Comparison of ENCODE assay signal across 1 cellular context in genomic region chr16:4792951-4793513, GRCh38.
TF ChIP-seq lines count a peak whose summit lies in the region.

No MANE protein-coding gene starts in this region.

TF ChIP-seq in HepG2, 621 proteins besides CTCF, POLR2A, EP300 and RAD21:
- TF ChIP-seq, protein P1, sequence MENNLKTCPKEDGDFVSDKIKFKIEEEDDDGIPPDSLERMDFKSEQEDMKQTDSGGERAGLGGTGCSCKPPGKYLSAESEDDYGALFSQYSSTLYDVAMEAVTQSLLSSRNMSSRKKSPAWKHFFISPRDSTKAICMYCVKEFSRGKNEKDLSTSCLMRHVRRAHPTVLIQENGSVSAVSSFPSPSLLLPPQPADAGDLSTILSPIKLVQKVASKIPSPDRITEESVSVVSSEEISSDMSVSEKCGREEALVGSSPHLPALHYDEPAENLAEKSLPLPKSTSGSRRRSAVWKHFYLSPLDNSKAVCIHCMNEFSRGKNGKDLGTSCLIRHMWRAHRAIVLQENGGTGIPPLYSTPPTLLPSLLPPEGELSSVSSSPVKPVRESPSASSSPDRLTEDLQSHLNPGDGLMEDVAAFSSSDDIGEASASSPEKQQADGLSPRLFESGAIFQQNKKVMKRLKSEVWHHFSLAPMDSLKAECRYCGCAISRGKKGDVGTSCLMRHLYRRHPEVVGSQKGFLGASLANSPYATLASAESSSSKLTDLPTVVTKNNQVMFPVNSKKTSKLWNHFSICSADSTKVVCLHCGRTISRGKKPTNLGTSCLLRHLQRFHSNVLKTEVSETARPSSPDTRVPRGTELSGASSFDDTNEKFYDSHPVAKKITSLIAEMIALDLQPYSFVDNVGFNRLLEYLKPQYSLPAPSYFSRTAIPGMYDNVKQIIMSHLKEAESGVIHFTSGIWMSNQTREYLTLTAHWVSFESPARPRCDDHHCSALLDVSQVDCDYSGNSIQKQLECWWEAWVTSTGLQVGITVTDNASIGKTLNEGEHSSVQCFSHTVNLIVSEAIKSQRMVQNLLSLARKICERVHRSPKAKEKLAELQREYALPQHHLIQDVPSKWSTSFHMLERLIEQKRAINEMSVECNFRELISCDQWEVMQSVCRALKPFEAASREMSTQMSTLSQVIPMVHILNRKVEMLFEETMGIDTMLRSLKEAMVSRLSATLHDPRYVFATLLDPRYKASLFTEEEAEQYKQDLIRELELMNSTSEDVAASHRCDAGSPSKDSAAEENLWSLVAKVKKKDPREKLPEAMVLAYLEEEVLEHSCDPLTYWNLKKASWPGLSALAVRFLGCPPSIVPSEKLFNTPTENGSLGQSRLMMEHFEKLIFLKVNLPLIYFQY (CRISPR knock-in tag; IDR thresholded peaks at IDR 0.05; ENCODE audit: borderline replicate concordance), result peak; percentile 57; the same call in 1 of the 2 replicates
- TF ChIP-seq, protein P2, sequence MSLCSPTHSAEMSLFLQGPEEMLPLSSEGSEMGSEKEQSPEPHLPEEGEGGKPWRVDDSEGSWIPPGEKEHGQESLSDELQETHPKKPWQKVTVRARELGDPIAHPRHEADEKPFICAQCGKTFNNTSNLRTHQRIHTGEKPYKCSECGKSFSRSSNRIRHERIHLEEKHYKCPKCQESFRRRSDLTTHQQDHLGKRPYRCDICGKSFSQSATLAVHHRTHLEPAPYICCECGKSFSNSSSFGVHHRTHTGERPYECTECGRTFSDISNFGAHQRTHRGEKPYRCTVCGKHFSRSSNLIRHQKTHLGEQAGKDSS (CRISPR knock-in tag; IDR thresholded peaks at IDR 0.05; ENCODE audit: borderline replicate concordance, low read depth), result no peak
- TF ChIP-seq HNF4A (CRISPR knock-in tag; IDR thresholded peaks at IDR 0.05) (peak; percentile 89), SALL1 (CRISPR knock-in tag; IDR thresholded peaks at IDR 0.05) (peak; percentile 48), NCOR1 (IDR thresholded peaks at IDR 0.05; ENCODE audit: borderline replicate concordance, low read length) (peak; percentile 31; the same call in 1 of the 2 replicates), ADNP (CRISPR knock-in tag; IDR thresholded peaks at IDR 0.05) (0 out of 2 replicates have a peak, but pooled peaks have one; percentile 35), HNF4G (IDR thresholded peaks at IDR 0.05; ENCODE audit: borderline replicate concordance, low read depth, low read length) (peak; percentile 79), HNF4G (CRISPR knock-in tag; IDR thresholded peaks at IDR 0.05; ENCODE audit: borderline replicate concordance, low read depth) (no peak), ZNF580 (CRISPR knock-in tag; IDR thresholded peaks at IDR 0.05; ENCODE audit: borderline replicate concordance, low read depth) (no peak), ZNF570 (CRISPR knock-in tag; IDR thresholded peaks at IDR 0.05; ENCODE audit: borderline replicate concordance) (no peak), ZNF598 (CRISPR knock-in tag; IDR thresholded peaks at IDR 0.05; ENCODE audit: borderline replicate concordance) (no peak), ZNF33A (CRISPR knock-in tag; IDR thresholded peaks at IDR 0.05; ENCODE audit: borderline replicate concordance) (no peak), ZMYM3 (CRISPR knock-in tag; IDR thresholded peaks at IDR 0.05) (peak; percentile 73; the same call in 1 of the 2 replicates), BCL6 (CRISPR knock-in tag; IDR thresholded peaks at IDR 0.05) (no peak), TARDBP (CRISPR knock-in tag; IDR thresholded peaks at IDR 0.05) (no peak), ZNF629 (CRISPR knock-in tag; conservative IDR thresholded peaks at IDR 0.05) (peak; percentile 93), ZNF713 (CRISPR knock-in tag; IDR thresholded peaks at IDR 0.05) (no peak)
- TF ChIP-seq, protein P3, sequence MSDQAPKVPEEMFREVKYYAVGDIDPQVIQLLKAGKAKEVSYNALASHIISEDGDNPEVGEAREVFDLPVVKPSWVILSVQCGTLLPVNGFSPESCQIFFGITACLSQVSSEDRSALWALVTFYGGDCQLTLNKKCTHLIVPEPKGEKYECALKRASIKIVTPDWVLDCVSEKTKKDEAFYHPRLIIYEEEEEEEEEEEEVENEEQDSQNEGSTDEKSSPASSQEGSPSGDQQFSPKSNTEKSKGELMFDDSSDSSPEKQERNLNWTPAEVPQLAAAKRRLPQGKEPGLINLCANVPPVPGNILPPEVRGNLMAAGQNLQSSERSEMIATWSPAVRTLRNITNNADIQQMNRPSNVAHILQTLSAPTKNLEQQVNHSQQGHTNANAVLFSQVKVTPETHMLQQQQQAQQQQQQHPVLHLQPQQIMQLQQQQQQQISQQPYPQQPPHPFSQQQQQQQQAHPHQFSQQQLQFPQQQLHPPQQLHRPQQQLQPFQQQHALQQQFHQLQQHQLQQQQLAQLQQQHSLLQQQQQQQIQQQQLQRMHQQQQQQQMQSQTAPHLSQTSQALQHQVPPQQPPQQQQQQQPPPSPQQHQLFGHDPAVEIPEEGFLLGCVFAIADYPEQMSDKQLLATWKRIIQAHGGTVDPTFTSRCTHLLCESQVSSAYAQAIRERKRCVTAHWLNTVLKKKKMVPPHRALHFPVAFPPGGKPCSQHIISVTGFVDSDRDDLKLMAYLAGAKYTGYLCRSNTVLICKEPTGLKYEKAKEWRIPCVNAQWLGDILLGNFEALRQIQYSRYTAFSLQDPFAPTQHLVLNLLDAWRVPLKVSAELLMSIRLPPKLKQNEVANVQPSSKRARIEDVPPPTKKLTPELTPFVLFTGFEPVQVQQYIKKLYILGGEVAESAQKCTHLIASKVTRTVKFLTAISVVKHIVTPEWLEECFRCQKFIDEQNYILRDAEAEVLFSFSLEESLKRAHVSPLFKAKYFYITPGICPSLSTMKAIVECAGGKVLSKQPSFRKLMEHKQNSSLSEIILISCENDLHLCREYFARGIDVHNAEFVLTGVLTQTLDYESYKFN (CRISPR knock-in tag; conservative IDR thresholded peaks at IDR 0.05), result peak; percentile 30; the same call in 1 of the 2 replicates
- TF ChIP-seq, protein P4, sequence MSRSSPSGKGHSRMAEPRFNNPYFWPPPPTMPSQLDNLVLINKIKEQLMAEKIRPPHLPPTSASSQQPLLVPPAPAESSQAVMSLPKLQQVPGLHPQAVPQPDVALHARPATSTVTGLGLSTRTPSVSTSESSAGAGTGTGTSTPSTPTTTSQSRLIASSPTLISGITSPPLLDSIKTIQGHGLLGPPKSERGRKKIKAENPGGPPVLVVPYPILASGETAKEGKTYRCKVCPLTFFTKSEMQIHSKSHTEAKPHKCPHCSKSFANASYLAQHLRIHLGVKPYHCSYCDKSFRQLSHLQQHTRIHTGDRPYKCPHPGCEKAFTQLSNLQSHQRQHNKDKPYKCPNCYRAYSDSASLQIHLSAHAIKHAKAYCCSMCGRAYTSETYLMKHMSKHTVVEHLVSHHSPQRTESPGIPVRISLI (CRISPR knock-in tag; IDR thresholded peaks at IDR 0.05; ENCODE audit: borderline replicate concordance), result peak; percentile 58; the same call in 1 of the 2 replicates
